In genomic region chr2:8554296-8554806, GRCh38 we compare ENCODE assay signal across 16 cellular contexts.
A peak's percentile ranks its signal among the peaks of the same experiment; 100 is the strongest.
DNase-seq lines count a peak whose midpoint lies in the region; ATAC-seq and TF ChIP-seq lines count a peak whose summit lies in the region.
"Had no signal": no experiment of that assay in that cellular context is flagged by ENCODE, and none has a peak within 500 bp of the region (broad histone marks: within the 10 kb centered on the region; RNA-seq: fewer than 3 reads in every experiment).

No MANE protein-coding gene starts in this region.

- H3K18ac ChIP-seq in trophoblast cell (ENCODE audit: low read length) = no peak overlapping the region

- no peak overlapping the region for H3K9ac ChIP-seq in trophoblast cell (ENCODE audit: low read length)
- H3K9ac ChIP-seq: BLaER1 had no signal

- H3K36me3 Mint-ChIP-seq in chondrocyte (ENCODE audit: low read depth) (peaks cover 2% of the 10 kb centered on the region), glutamatergic neuron (ENCODE audit: unreplicated experiment) (peaks cover 3% of the 10 kb centered on the region)

- H3K9me3 ChIP-seq in trophoblast cell (ENCODE audit: insufficient read depth, low read depth, low read length) = peaks cover 5% of the 10 kb centered on the region

- H3K4me1 Mint-ChIP-seq in chondrocyte (ENCODE audit: low read depth) (peaks cover 3% of the 10 kb centered on the region), glutamatergic neuron (ENCODE audit: low read depth, unreplicated experiment) (no peaks in the 10 kb centered on the region)

- no peak overlapping the region for H2AFZ ChIP-seq in trophoblast cell (ENCODE audit: insufficient read depth, low read length, poor library complexity)

- ATAC-seq in Right ventricle myocardium inferior (no peak), left ventricle myocardium superior (no peak), GM19035 (IDR thresholded peaks at IDR 0.05; ENCODE audit: unreplicated experiment) (no peak)

- no peaks in the 10 kb centered on the region for H3K79me2 ChIP-seq in trophoblast cell (ENCODE audit: control insufficient read depth, insufficient read depth, low read length, poor library complexity)

- peaks cover 2% of the 10 kb centered on the region for H3K27me3 Mint-ChIP-seq in chondrocyte (ENCODE audit: low read depth)
- no peaks in the 10 kb centered on the region for H3K27me3 Mint-ChIP-seq in glutamatergic neuron (ENCODE audit: unreplicated experiment)
- H3K27me3 Mint-ChIP-seq: CD4-positive, alpha-beta memory T cell had no signal

- H3K4me2 ChIP-seq in trophoblast cell (ENCODE audit: low read length) = no peak overlapping the region
- H3K4me2 ChIP-seq: BLaER1 had no signal

- H4K8ac ChIP-seq in trophoblast cell (ENCODE audit: low read depth, low read length) = no peak overlapping the region

- intact Hi-C loops in Right ventricle myocardium inferior (cut with DNase I) (no loop called here), left ventricle myocardium superior (cut with micrococcal nuclease) (no loop called here)

- H3K4ac ChIP-seq in trophoblast cell (ENCODE audit: low read depth, low read length) = no peak overlapping the region

- H3K9me3 Mint-ChIP-seq in chondrocyte (ENCODE audit: low read depth) (peaks cover 19% of the 10 kb centered on the region), glutamatergic neuron (ENCODE audit: unreplicated experiment) (peaks cover 2% of the 10 kb centered on the region)

- peak; percentile 45 for DNase-seq in Right ventricle myocardium inferior (ENCODE audit: missing footprints)
- no peak for DNase-seq in left ventricle myocardium superior
- DNase-seq in chondrocyte (ENCODE audit: low spot score) = peak; percentile 50
- DNase-seq in trophoblast cell = no peak
- DNase-seq in GM10266 (ENCODE audit: extremely low spot score) = no peak
- DNase-seq in glutamatergic neuron = no peak
- DNase-seq: CD4-positive, alpha-beta memory T cell; EL; HFFc6; KG1; NCI-H1105 treated with DMSO at 0.1 percent for 48 hours; NCI-H187; NCI-H345; NCI-H524 treated with DMSO at 0.1 percent for 48 hours had no signal

- TF ChIP-seq CTCF in chondrocyte (IDR thresholded peaks at IDR 0.05) (no peak), GM10266 (IDR thresholded peaks at IDR 0.05; ENCODE audit: control insufficient read depth, insufficient read depth, low read depth, missing control alignments) (no peak), glutamatergic neuron (IDR thresholded peaks at IDR 0.05; ENCODE audit: partially characterized antibody, unreplicated experiment) (no peak)

- H2BK120ac ChIP-seq in trophoblast cell (ENCODE audit: insufficient read depth, low read length, poor library complexity) = no peak overlapping the region

- H2AK5ac ChIP-seq in trophoblast cell (ENCODE audit: low read length) = no peak overlapping the region

- no peak overlapping the region for H3K27ac Mint-ChIP-seq in chondrocyte (ENCODE audit: unreplicated experiment)
- no peak overlapping the region for H3K27ac Mint-ChIP-seq in glutamatergic neuron (ENCODE audit: unreplicated experiment)
- H3K27ac Mint-ChIP-seq: CD4-positive, alpha-beta memory T cell; HFFc6 had no signal

- no peaks in the 10 kb centered on the region for H3K36me3 ChIP-seq in trophoblast cell (ENCODE audit: control insufficient read depth in 1 of 2, insufficient read depth in 2 of 2, low read length in 2 of 2)
- H3K36me3 ChIP-seq: BLaER1 had no signal

- H3K4me3 Mint-ChIP-seq in chondrocyte (ENCODE audit: unreplicated experiment) (no peak overlapping the region), glutamatergic neuron (ENCODE audit: unreplicated experiment) (no peak overlapping the region)
- H3K4me3 Mint-ChIP-seq: CD4-positive, alpha-beta memory T cell; HFFc6 had no signal

- WGBS in trophoblast cell (ENCODE audit: extremely low coverage, insufficient coverage, insufficient read length) = no CpG with 5 or more reads among the region's 9 CpGs

- no peaks in the 10 kb centered on the region for H3K79me1 ChIP-seq in trophoblast cell (ENCODE audit: low read length)

- H3K14ac ChIP-seq in trophoblast cell (ENCODE audit: low read length) = no peak overlapping the region

- H3K27ac ChIP-seq in trophoblast cell (ENCODE audit: low read depth, low read length) = no peak overlapping the region
- H3K27ac ChIP-seq: BLaER1 had no signal

- H3K4me1 ChIP-seq in trophoblast cell (ENCODE audit: control insufficient read depth in 1 of 2, insufficient read depth in 2 of 2, low read length in 2 of 2) = peaks cover 0 to 2% of the 10 kb centered on the region in 2 experiments

- H3K4me3 ChIP-seq in trophoblast cell (ENCODE audit: low read depth, low read length) = no peak overlapping the region
- H3K4me3 ChIP-seq: BLaER1 had no signal

- peak overlapping the region; percentile 13 for H4K91ac ChIP-seq in trophoblast cell (ENCODE audit: low read depth, low read length)

- H3K27me3 ChIP-seq in trophoblast cell (ENCODE audit: insufficient read depth, low read length) = no peaks in the 10 kb centered on the region
- H3K27me3 ChIP-seq: BLaER1 had no signal

- peak overlapping the region; percentile 12 for H2BK12ac ChIP-seq in trophoblast cell (ENCODE audit: low read length)

- no peak overlapping the region for H3K23ac ChIP-seq in trophoblast cell (ENCODE audit: low read length)

- H4K12ac ChIP-seq in trophoblast cell (ENCODE audit: low read depth, low read length) = no peak overlapping the region

- H2BK5ac ChIP-seq in trophoblast cell (ENCODE audit: low read depth, low read length, poor library complexity) = no peak overlapping the region

Comparison
In these comparisons a context has a peak if more than half of its experiments do, and no peak if none do; other contexts are left out.
1. DNase-seq: peak in Right ventricle myocardium inferior (single experiment) and chondrocyte (single experiment); none in left ventricle myocardium superior (single experiment), trophoblast cell (0 of 2), GM10266 (single experiment) and glutamatergic neuron (single experiment).